In the genomic region with DNA sequence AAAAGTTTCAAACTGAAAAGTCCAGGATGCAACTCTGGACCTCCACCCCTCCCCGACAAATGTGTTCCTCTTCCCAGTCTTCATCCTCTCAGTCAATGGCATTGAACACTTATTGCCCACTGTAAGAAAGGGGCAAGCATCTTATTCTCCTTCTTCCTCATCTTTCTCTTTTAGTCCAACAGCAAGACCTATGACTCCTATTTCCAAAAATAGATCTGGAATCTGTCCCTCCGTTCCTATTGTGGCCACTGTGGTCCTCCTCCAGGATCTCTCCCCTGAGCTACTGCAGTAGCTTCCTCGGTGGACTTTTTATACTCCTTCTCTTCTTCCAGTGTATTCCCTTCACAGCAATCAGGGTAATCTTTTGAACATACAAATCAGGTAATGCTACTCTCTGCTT, we compare ENCODE assay signal across 22 cellular contexts.
"Had no signal": no experiment of that assay in that cellular context is flagged by ENCODE, and none has a peak within 500 bp of the region (broad histone marks: within the 10 kb centered on the region; RNA-seq: fewer than 3 reads in every experiment).

No MANE protein-coding gene starts in this region.

- H3K27me3 Mint-ChIP-seq: dendritic cell treated with granulocyte-macrophage colony-stimulating factor and Interleukin-4, amounts not matched to agents 40 ng/mL and 50 ng/mL, for 4 days; effector memory CD8-positive, alpha-beta T cell had no signal

- H3K36me3 ChIP-seq: colonic mucosa, gastroesophageal sphincter, heart right ventricle, left lung, lower lobe of right lung had no signal

- H3K4me1 ChIP-seq: colonic mucosa, foreskin keratinocyte, gastroesophageal sphincter, lower lobe of right lung had no signal

- H3K36me3 Mint-ChIP-seq: mesothelial cell of epicardium had no signal

- H3K27me3 ChIP-seq: colonic mucosa, gastroesophageal sphincter, heart right ventricle, left lung had no signal

- ATAC-seq: effector memory CD8-positive, alpha-beta T cell; esophagus mucosa; foreskin keratinocyte; gastroesophageal sphincter; left cardiac atrium; left lung; left ventricle myocardium superior; lower lobe of right lung; mucosa of descending colon had no signal

- H3K4me3 ChIP-seq: colonic mucosa, gastroesophageal sphincter, heart right ventricle, left lung, lower lobe of right lung, mucosa of descending colon had no signal

- H3K27ac ChIP-seq: colonic mucosa, epithelial cell of prostate, foreskin keratinocyte, gastroesophageal sphincter, heart right ventricle, left lung, lower lobe of right lung had no signal

- H3K9me3 ChIP-seq: colonic mucosa, gastroesophageal sphincter, heart right ventricle, left lung, lower lobe of right lung, mucosa of descending colon had no signal

- H3K4me3 Mint-ChIP-seq: dendritic cell treated with granulocyte-macrophage colony-stimulating factor and Interleukin-4, amounts not matched to agents 40 ng/mL and 50 ng/mL, for 4 days; effector memory CD8-positive, alpha-beta T cell; endodermal cell; mesothelial cell of epicardium had no signal

- H3K9me3 Mint-ChIP-seq: dendritic cell treated with granulocyte-macrophage colony-stimulating factor and Interleukin-4, amounts not matched to agents 40 ng/mL and 50 ng/mL, for 4 days; effector memory CD8-positive, alpha-beta T cell; endodermal cell; mesothelial cell of epicardium had no signal

- DNase-seq: colonic mucosa; cortex of kidney; effector CD8-positive, alpha-beta T cell; effector memory CD8-positive, alpha-beta T cell; endodermal cell; erythroblast; foreskin keratinocyte; glutamatergic neuron; head of caudate nucleus; heart right ventricle; hippocampal formation; left cardiac atrium; left lung; left ventricle myocardium superior; lower lobe of right lung; mesenchymal stem cell; mucosa of descending colon had no signal

- H3K27ac Mint-ChIP-seq: dendritic cell treated with granulocyte-macrophage colony-stimulating factor and Interleukin-4, amounts not matched to agents 40 ng/mL and 50 ng/mL, for 4 days; effector memory CD8-positive, alpha-beta T cell; endodermal cell; mesothelial cell of epicardium had no signal

- H3K4me1 Mint-ChIP-seq: mesothelial cell of epicardium had no signal
